8 cellular contexts compared by ENCODE assay signal in the genomic region with DNA sequence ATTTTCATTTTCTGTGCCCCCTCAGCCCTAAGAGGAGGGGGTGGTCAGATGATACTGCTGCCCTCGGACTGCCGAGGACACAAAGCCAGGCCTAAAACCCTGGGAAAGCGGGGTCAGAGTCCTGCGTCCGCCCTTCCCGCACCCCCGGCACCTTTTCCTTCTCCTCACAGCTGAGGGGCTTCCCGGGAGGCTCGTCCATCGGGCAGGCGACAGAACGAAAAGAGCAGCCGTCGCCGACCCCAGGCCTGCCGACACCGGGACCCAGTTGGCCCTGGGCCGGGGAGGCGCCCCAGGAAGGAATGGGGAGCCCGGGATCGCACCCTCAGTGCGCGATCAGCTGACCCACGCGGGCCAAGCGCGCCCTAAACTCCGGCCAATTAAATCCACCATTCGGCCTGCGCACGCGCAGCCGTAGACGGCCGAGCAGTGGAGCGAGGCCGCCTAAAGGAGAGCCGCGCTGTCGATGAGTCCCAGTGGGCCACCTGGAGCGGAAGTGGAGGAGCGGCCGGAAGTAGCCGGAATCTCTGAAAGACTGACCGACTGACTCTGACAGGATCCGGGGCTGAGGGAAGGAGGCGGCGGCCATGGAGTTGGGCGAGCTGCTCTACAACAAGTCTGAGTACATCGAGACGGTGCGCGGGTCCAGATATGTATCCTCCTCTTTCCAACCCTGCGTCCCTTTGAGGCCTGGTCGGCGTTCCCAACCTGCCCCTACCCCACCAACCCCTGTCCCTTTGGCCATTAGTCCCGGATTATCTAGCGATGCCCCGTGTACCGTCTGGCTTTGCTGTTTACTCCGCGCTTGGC. TPM values are rescaled to one million over a fixed set of nuclear protein-coding genes. Genes with fewer than 3 reads are reported as not detected.
A peak's percentile ranks its signal among the peaks of the same experiment; 100 is the strongest.
DNase-seq lines count a peak whose midpoint lies in the region; ATAC-seq and TF ChIP-seq lines count a peak whose summit lies in the region.

Gene DCTN5 (plus strand): TSS at position 508 of the 807 bp plus-strand sequence. CDS start 77 bp downstream, at position 585.
Gene PALB2 (minus strand): TSS at position 352 of the 807 bp plus-strand sequence. CDS start 153 bp downstream, at position 199.

- H3K36me3 ChIP-seq in kidney epithelial cell (ENCODE audit: control insufficient read depth, insufficient read depth, low read length) = no peaks in the 10 kb centered on the region

- DNase-seq in AG20443 (ENCODE audit: low spot score) = peak; percentile 100
- peak; percentile 96 for DNase-seq in NCI-H510A (lab: John Stamatoyannopoulos, UW)
- DNase-seq in activated CD4-positive, alpha-beta T cell treated with anti-CD3 and anti-CD28 coated beads for 24 hours (ENCODE audit: low read depth in 2 of 2) = peak; percentile 76 to 83
- peak; percentile 95 for DNase-seq in choroid plexus epithelial cell (ENCODE audit: low read depth)
- DNase-seq in kidney epithelial cell (ENCODE audit: low read depth) = peak; percentile 74
- DNase-seq in stimulated activated CD4-positive, alpha-beta T cell treated with anti-CD3 and anti-CD28 coated beads, Interleukin-15, amount 100 ng/mL, for 48 hours (ENCODE audit: low read depth in 2 of 2) = peak; percentile 85 to 86

- no peaks in the 10 kb centered on the region for H3K27me3 ChIP-seq in kidney epithelial cell (ENCODE audit: control insufficient read depth, insufficient read depth, low read length)

- ATAC-seq in HG03432 (IDR thresholded peaks at IDR 0.05; ENCODE audit: unreplicated experiment) = peak; percentile 95

- peak; percentile 81 for TF ChIP-seq POLR2A in GM19099 (IDR thresholded peaks at IDR 0.05; ENCODE audit: extremely low read depth, insufficient read length, low read depth)

- H3K4me3 ChIP-seq in choroid plexus epithelial cell (ENCODE audit: low read depth, low read length) (peak within 1 kb of the TSS; percentile 80), kidney epithelial cell (ENCODE audit: low read depth, low read length) (peak within 1 kb of the TSS; percentile 99)

- TF ChIP-seq CTCF in choroid plexus epithelial cell (conservative IDR thresholded peaks at IDR 0.05; ENCODE audit: low read depth, low read length) (no peak), kidney epithelial cell (IDR thresholded peaks at IDR 0.05; ENCODE audit: insufficient read depth, low read length, poor library complexity, severe bottlenecking) (no peak)

RNA-seq across cellular contexts. Expression of gene DCTN5, which starts in this region (rescaled TPM):
- total RNA-seq in kidney epithelial cell = 58.4 and 68.4 TPM in 2 replicates

RNA-seq across cellular contexts. Expression of gene PALB2, which starts in this region (rescaled TPM):
- 18.5 and 24.0 TPM in 2 replicates for total RNA-seq in kidney epithelial cell

Comparison
In these comparisons a context has a peak if more than half of its experiments do, and no peak if none do; other contexts are left out.
1. Peak in every context shown above with its lines: DNase-seq, ATAC-seq and H3K4me3 ChIP-seq.